In genomic region chr11:67300756-67301312, GRCh38 we compare ENCODE assay signal across 21 cellular contexts. TPM values are rescaled to one million over a fixed set of nuclear protein-coding genes. Genes with fewer than 3 reads are reported as not detected.
DNase-seq lines count a peak whose midpoint lies in the region; ATAC-seq and TF ChIP-seq lines count a peak whose summit lies in the region.
"Had no signal": no experiment of that assay in that cellular context is flagged by ENCODE, and none has a peak within 500 bp of the region (broad histone marks: within the 10 kb centered on the region; RNA-seq: fewer than 3 reads in every experiment).

No MANE protein-coding gene starts in this region.

- H3K27ac ChIP-seq in BLaER1 (peak overlapping the region; percentile 95; the same call in 1 of the 2 replicates), ovary (no peak overlapping the region)
- H3K27ac ChIP-seq: cardiac muscle cell had no signal

- no peak overlapping the region for H3K9ac ChIP-seq in BLaER1

- DNase-seq in NB4 (ENCODE audit: low read depth) (peak; percentile 8), islet precursor cell (peak; percentile 40), ovary (peak in 3 of 5 donors; percentile 31 to 43 (median 38)), cerebellar cortex (ENCODE audit: low spot score) (no peak)
- DNase-seq in activated CD8-positive, alpha-beta T cell treated with anti-CD3 and anti-CD28 coated beads, Interleukin-2, amount 10 ng/mL, durations not matched to agents 7 days and 5 days, result no peak
- DNase-seq: activated CD4-positive, alpha-beta T cell treated with anti-CD3 and anti-CD28 coated beads for 4 hours; activated CD8-positive, alpha-beta memory T cell treated with anti-CD3 and anti-CD28 coated beads for 24 hours; activated T-cell treated with anti-CD3 and anti-CD28 coated beads for 4 hours; HCEC 1CT; natural killer cell; NCI-H1048; NCI-H1694; stimulated activated CD8-positive, alpha-beta memory T cell treated with anti-CD3 and anti-CD28 coated beads, Interleukin-4, amount 100 ng/mL, for 48 hours; stimulated activated naive CD8-positive, alpha-beta T cell treated with anti-CD3 and anti-CD28 coated beads, Interleukin-15, amount 100 ng/mL, for 72 hours had no signal

- POLR2A ChIA-PET in activated CD8-positive, alpha-beta T cell treated with anti-CD3 and anti-CD28 coated beads, Interleukin-2, amount 10 ng/mL, durations not matched to agents 7 days and 5 days (lab: Charles Lee), result interaction anchor here (0.9 to 2.0 kb wide), 5 partner anchors 10 to 39 kb away, joined by 3 to 5 read pairs (median 4); no protein-coding TSS in a partner anchor

- peaks cover 11% of the 10 kb centered on the region for H3K9me3 Mint-ChIP-seq in activated CD8-positive, alpha-beta T cell treated with anti-CD3 and anti-CD28 coated beads, Interleukin-2, amount 10 ng/mL, durations not matched to agents 7 days and 5 days (ENCODE audit: insufficient read depth)

- H3K36me3 ChIP-seq in BLaER1, result peaks cover 71% of the 10 kb centered on the region
- H3K36me3 ChIP-seq in ovary, result no peaks in the 10 kb centered on the region
- H3K36me3 ChIP-seq: cardiac muscle cell had no signal

- peaks cover 4% of the 10 kb centered on the region for H3K9me3 ChIP-seq in BLaER1
- H3K9me3 ChIP-seq in ovary, result no peaks in the 10 kb centered on the region
- H3K9me3 ChIP-seq: thyroid gland had no signal

- H3K27ac Mint-ChIP-seq in activated CD8-positive, alpha-beta T cell treated with anti-CD3 and anti-CD28 coated beads, Interleukin-2, amount 10 ng/mL, durations not matched to agents 7 days and 5 days, result no peak overlapping the region
- H3K27ac Mint-ChIP-seq: stimulated activated naive CD8-positive, alpha-beta T cell treated with anti-CD3 and anti-CD28 coated beads, Interleukin-15, amount 100 ng/mL, for 72 hours; T-helper 2 cell treated with Interferon-gamma antibody and Interleukin-4, amounts not matched to agents 5 μg/mL and 100 μg/mL, for 36 hours had no signal

- H3K36me3 Mint-ChIP-seq in activated CD8-positive, alpha-beta T cell treated with anti-CD3 and anti-CD28 coated beads, Interleukin-2, amount 10 ng/mL, durations not matched to agents 7 days and 5 days (ENCODE audit: low read depth), result peaks cover 48% of the 10 kb centered on the region

- no peaks in the 10 kb centered on the region for H3K27me3 ChIP-seq in BLaER1
- H3K27me3 ChIP-seq in ovary, result no peaks in the 10 kb centered on the region
- H3K27me3 ChIP-seq: cardiac muscle cell, thyroid gland had no signal

- TF ChIP-seq CTCF in NB4 (IDR thresholded peaks at IDR 0.05; ENCODE audit: low read depth, low read length), result no peak
- TF ChIP-seq CTCF in ovary (IDR thresholded peaks at IDR 0.05), result no peak

- H3K4me2 ChIP-seq in BLaER1, result peak overlapping the region; percentile 95

- no peak for TF ChIP-seq EP300 in ovary (IDR thresholded peaks at IDR 0.05)

- ATAC-seq in activated CD8-positive, alpha-beta T cell treated with anti-CD3 and anti-CD28 coated beads, Interleukin-2, amount 10 ng/mL, durations not matched to agents 7 days and 5 days, result no peak
- ATAC-seq in HG03139 (IDR thresholded peaks at IDR 0.05; ENCODE audit: unreplicated experiment), result no peak
- no peak for ATAC-seq in HG03095 (IDR thresholded peaks at IDR 0.05; ENCODE audit: unreplicated experiment)
- ATAC-seq: lower lobe of right lung; natural killer cell; stimulated activated naive CD8-positive, alpha-beta T cell treated with anti-CD3 and anti-CD28 coated beads, Interleukin-15, amount 100 ng/mL, for 72 hours had no signal

- CTCF ChIA-PET in activated CD8-positive, alpha-beta T cell treated with anti-CD3 and anti-CD28 coated beads, Interleukin-2, amount 10 ng/mL, durations not matched to agents 7 days and 5 days (lab: Charles Lee), result no interaction called here

- no peak overlapping the region for H3K4me3 Mint-ChIP-seq in activated CD8-positive, alpha-beta T cell treated with anti-CD3 and anti-CD28 coated beads, Interleukin-2, amount 10 ng/mL, durations not matched to agents 7 days and 5 days
- H3K4me3 Mint-ChIP-seq: natural killer cell; stimulated activated naive CD8-positive, alpha-beta T cell treated with anti-CD3 and anti-CD28 coated beads, Interleukin-15, amount 100 ng/mL, for 72 hours; T-helper 2 cell treated with Interferon-gamma antibody and Interleukin-4, amounts not matched to agents 5 μg/mL and 100 μg/mL, for 36 hours had no signal

- intact Hi-C loops in ovary (cut with DNase I), result no loop called here

- peaks cover 34% of the 10 kb centered on the region for H3K4me1 Mint-ChIP-seq in activated CD8-positive, alpha-beta T cell treated with anti-CD3 and anti-CD28 coated beads, Interleukin-2, amount 10 ng/mL, durations not matched to agents 7 days and 5 days (ENCODE audit: low read depth)

- H3K4me3 ChIP-seq in BLaER1 (no peak overlapping the region), NB4 (ENCODE audit: low read depth, low read length) (no peak overlapping the region), ovary (no peak overlapping the region)
- H3K4me3 ChIP-seq: cardiac muscle cell, lower lobe of right lung, thyroid gland had no signal

- TF ChIP-seq POLR2A in NB4 (IDR thresholded peaks at IDR 0.05; ENCODE audit: extremely low read depth, insufficient read length), result no peak
- TF ChIP-seq POLR2A in ovary (IDR thresholded peaks at IDR 0.05), result no peak

- H3K4me1 ChIP-seq in BLaER1, result peaks cover 55% of the 10 kb centered on the region
- H3K4me1 ChIP-seq in ovary (ENCODE audit: insufficient read depth), result peaks cover 9% of the 10 kb centered on the region

- H3K27me3 Mint-ChIP-seq in activated CD8-positive, alpha-beta T cell treated with anti-CD3 and anti-CD28 coated beads, Interleukin-2, amount 10 ng/mL, durations not matched to agents 7 days and 5 days (ENCODE audit: low read depth), result no peaks in the 10 kb centered on the region
- H3K27me3 Mint-ChIP-seq: stimulated activated naive CD8-positive, alpha-beta T cell treated with anti-CD3 and anti-CD28 coated beads, Interleukin-15, amount 100 ng/mL, for 72 hours had no signal

- WGBS in ovary, 3 donors, result 84 to 90% (median 86%) methylated on average over 22 of the region's 22 CpGs

- peaks cover 42% of the 10 kb centered on the region for H4K20me1 ChIP-seq in BLaER1

RNA-seq across cellular contexts. Expression of gene SSH3, which starts 2.5 kb away (rescaled TPM):
- 10 to 100 TPM; 37.9 to 69.9 (median 52.1) TPM for total RNA-seq in ovary
- 10 to 100 TPM; 18.1 to 32.1 TPM for polyA plus RNA-seq in ovary
- total RNA-seq in activated CD8-positive, alpha-beta T cell treated with anti-CD3 and anti-CD28 coated beads, Interleukin-2, amount 10 ng/mL, durations not matched to agents 7 days and 5 days, result 10 to 100 TPM; 12.0 to 13.0 TPM

RNA-seq across cellular contexts. Expression of gene ANKRD13D, which starts 11.7 kb away (rescaled TPM):
- 10 to 100 TPM; 35.6 to 60.9 (median 44.6) TPM for total RNA-seq in ovary
- 10 to 100 TPM in 1 of 2 donors, 1 to 10 TPM in 1; 5.6 to 29.3 TPM for polyA plus RNA-seq in ovary
- 100 to 1,000 TPM; 179 to 189 TPM for total RNA-seq in activated CD8-positive, alpha-beta T cell treated with anti-CD3 and anti-CD28 coated beads, Interleukin-2, amount 10 ng/mL, durations not matched to agents 7 days and 5 days

RNA-seq across cellular contexts. Expression of gene GRK2, which starts 34.6 kb away (rescaled TPM):
- total RNA-seq in ovary, result 10 to 100 TPM; 24.8 to 58.1 (median 49.0) TPM
- polyA plus RNA-seq in ovary, result 10 to 100 TPM; 21.5 to 39.3 TPM
- total RNA-seq in activated CD8-positive, alpha-beta T cell treated with anti-CD3 and anti-CD28 coated beads, Interleukin-2, amount 10 ng/mL, durations not matched to agents 7 days and 5 days, result 100 to 1,000 TPM; 338 to 348 TPM

RNA-seq across cellular contexts. Expression of gene POLD4, which starts 52.5 kb away (rescaled TPM):
- 10 to 100 TPM; 22.6 to 57.7 (median 47.2) TPM for total RNA-seq in ovary
- polyA plus RNA-seq in ovary, result 10 to 100 TPM; 12.5 to 87.8 TPM
- 10 to 100 TPM; 53.2 to 56.7 TPM for total RNA-seq in activated CD8-positive, alpha-beta T cell treated with anti-CD3 and anti-CD28 coated beads, Interleukin-2, amount 10 ng/mL, durations not matched to agents 7 days and 5 days

Comparison
In these comparisons a context has a peak if more than half of its experiments do, and no peak if none do; other contexts are left out.
1. DNase-seq: peak in NB4 (single experiment), islet precursor cell (single experiment) and ovary (3 of 5); none in activated CD8-positive, alpha-beta T cell treated with anti-CD3 and anti-CD28 coated beads, Interleukin-2, amount 10 ng/mL, durations not matched to agents 7 days and 5 days (single experiment) and cerebellar cortex (single experiment).
2. RNA of gene GRK2, which starts 34.6 kb away (total RNA-seq): 338 to 348 TPM in activated CD8-positive, alpha-beta T cell treated with anti-CD3 and anti-CD28 coated beads, Interleukin-2, amount 10 ng/mL, durations not matched to agents 7 days and 5 days; 24.8 to 58.1 TPM in ovary; every median in the first group is over 4 times any median in the second.